8 cellular contexts compared by ENCODE assay signal in genomic region chr7:100428967-100429636, GRCh38. TPM values are rescaled to one million over a fixed set of nuclear protein-coding genes. Genes with fewer than 3 reads are reported as not detected.
DNase-seq lines count a peak whose midpoint lies in the region; ATAC-seq and TF ChIP-seq lines count a peak whose summit lies in the region.

No MANE protein-coding gene starts in this region.

- peaks cover 35% of the 10 kb centered on the region for H3K4me1 Mint-ChIP-seq in activated naive CD8-positive, alpha-beta T cell (ENCODE audit: low read depth)

- peak; percentile 44 for TF ChIP-seq EP300 in suprapubic skin (IDR thresholded peaks at IDR 0.05)

- WGBS in suprapubic skin: under 1% methylated on average over 37 of the region's 40 CpGs

- TF ChIP-seq POLR2A in suprapubic skin (IDR thresholded peaks at IDR 0.05): peak; percentile 37 to 86

- H3K4me3 Mint-ChIP-seq in activated naive CD8-positive, alpha-beta T cell: peak overlapping the region; percentile 100

- peaks cover 14% of the 10 kb centered on the region for H3K36me3 ChIP-seq in suprapubic skin

- H3K9me3 ChIP-seq in suprapubic skin: no peaks in the 10 kb centered on the region

- peak in 1 of 2 donors; percentile 14 for TF ChIP-seq CTCF in suprapubic skin (IDR thresholded peaks at IDR 0.05)

- H3K36me3 Mint-ChIP-seq in activated naive CD8-positive, alpha-beta T cell: peaks cover 8% of the 10 kb centered on the region

- DNase-seq in GM04503 (ENCODE audit: low read depth) (peak; percentile 89), NCI-H1092 treated with DMSO at 0.1 percent for 48 hours (lab: John Stamatoyannopoulos, UW) (peak; percentile 100), glomerular endothelial cell (ENCODE audit: extremely low read depth, low read depth, low spot score) (peak; percentile 97), nucleus accumbens (lab: John Stamatoyannopoulos, UW) (peak; percentile 93 to 100 (median 98)), suprapubic skin (ENCODE audit: low spot score in 2 of 2) (peak; percentile 100)

- H3K27me3 Mint-ChIP-seq in activated naive CD8-positive, alpha-beta T cell: no peaks in the 10 kb centered on the region

- H3K4me1 ChIP-seq in suprapubic skin: peaks cover 41% of the 10 kb centered on the region

- no peaks in the 10 kb centered on the region for H3K27me3 ChIP-seq in suprapubic skin

- ATAC-seq in HG02588 (IDR thresholded peaks at IDR 0.05; ENCODE audit: unreplicated experiment) (peak; percentile 52), SK-N-SH treated with all-trans-retinoic acid at 6 μM for 48 hours (peak; percentile 69)

- no peaks in the 10 kb centered on the region for H3K9me3 Mint-ChIP-seq in activated naive CD8-positive, alpha-beta T cell (ENCODE audit: low read depth)

- H3K4me3 ChIP-seq in suprapubic skin: peak overlapping the region; percentile 96

- peak overlapping the region; percentile 100 for H3K27ac Mint-ChIP-seq in activated naive CD8-positive, alpha-beta T cell

- peak overlapping the region; percentile 97 for H3K27ac ChIP-seq in suprapubic skin

TF ChIP-seq in SK-N-SH treated with all-trans-retinoic acid at 6 μM for 48 hours, 23 proteins besides CTCF, POLR2A, EP300 and RAD21:
- TF ChIP-seq PPARA (CRISPR knock-in tag; IDR thresholded peaks at IDR 0.05; ENCODE audit: borderline replicate concordance) (no peak), ZNF8 (CRISPR knock-in tag; IDR thresholded peaks at IDR 0.05) (peak; percentile 11; the same call in 1 of the 2 replicates), POU6F1 (CRISPR knock-in tag; IDR thresholded peaks at IDR 0.05; ENCODE audit: borderline replicate concordance, low read depth) (0 out of 2 replicates have a peak, but pooled peaks have one; percentile 40), ZNF565 (CRISPR knock-in tag; conservative IDR thresholded peaks at IDR 0.05; ENCODE audit: low read depth) (peak; percentile 71; the same call in 1 of the 2 replicates), ARNTL (CRISPR knock-in tag; IDR thresholded peaks at IDR 0.05; ENCODE audit: borderline replicate concordance, low read depth) (0 out of 2 replicates have a peak, but pooled peaks have one; percentile 62), SNAI2 (CRISPR knock-in tag; IDR thresholded peaks at IDR 0.05) (no peak), OSR1 (CRISPR knock-in tag; IDR thresholded peaks at IDR 0.05) (no peak)
- TF ChIP-seq, protein P1, sequence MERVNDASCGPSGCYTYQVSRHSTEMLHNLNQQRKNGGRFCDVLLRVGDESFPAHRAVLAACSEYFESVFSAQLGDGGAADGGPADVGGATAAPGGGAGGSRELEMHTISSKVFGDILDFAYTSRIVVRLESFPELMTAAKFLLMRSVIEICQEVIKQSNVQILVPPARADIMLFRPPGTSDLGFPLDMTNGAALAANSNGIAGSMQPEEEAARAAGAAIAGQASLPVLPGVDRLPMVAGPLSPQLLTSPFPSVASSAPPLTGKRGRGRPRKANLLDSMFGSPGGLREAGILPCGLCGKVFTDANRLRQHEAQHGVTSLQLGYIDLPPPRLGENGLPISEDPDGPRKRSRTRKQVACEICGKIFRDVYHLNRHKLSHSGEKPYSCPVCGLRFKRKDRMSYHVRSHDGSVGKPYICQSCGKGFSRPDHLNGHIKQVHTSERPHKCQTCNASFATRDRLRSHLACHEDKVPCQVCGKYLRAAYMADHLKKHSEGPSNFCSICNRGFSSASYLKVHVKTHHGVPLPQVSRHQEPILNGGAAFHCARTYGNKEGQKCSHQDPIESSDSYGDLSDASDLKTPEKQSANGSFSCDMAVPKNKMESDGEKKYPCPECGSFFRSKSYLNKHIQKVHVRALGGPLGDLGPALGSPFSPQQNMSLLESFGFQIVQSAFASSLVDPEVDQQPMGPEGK (CRISPR knock-in tag; IDR thresholded peaks at IDR 0.05; ENCODE audit: borderline replicate concordance): peak; percentile 69
- TF ChIP-seq, protein P2, sequence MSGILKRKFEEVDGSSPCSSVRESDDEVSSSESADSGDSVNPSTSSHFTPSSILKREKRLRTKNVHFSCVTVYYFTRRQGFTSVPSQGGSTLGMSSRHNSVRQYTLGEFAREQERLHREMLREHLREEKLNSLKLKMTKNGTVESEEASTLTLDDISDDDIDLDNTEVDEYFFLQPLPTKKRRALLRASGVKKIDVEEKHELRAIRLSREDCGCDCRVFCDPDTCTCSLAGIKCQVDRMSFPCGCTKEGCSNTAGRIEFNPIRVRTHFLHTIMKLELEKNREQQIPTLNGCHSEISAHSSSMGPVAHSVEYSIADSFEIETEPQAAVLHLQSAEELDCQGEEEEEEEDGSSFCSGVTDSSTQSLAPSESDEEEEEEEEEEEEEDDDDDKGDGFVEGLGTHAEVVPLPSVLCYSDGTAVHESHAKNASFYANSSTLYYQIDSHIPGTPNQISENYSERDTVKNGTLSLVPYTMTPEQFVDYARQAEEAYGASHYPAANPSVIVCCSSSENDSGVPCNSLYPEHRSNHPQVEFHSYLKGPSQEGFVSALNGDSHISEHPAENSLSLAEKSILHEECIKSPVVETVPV (CRISPR knock-in tag; IDR thresholded peaks at IDR 0.05): peak; percentile 56; the same call in 1 of the 2 replicates
TF ChIP-seq in SK-N-SH treated with all-trans-retinoic acid at 6 μM for 48 hours: peak in this region for 6.

RNA-seq across cellular contexts. Expression of gene MEPCE, which starts 0.5 kb away (rescaled TPM):
- 32.9 and 41.1 TPM in 2 replicates for total RNA-seq in glomerular endothelial cell
- 10 to 100 TPM; 38.5 to 50.4 (median 39.6) TPM for total RNA-seq in suprapubic skin

RNA-seq across cellular contexts. Expression of gene ZCWPW1, which starts 0.6 kb away (rescaled TPM):
- 0.78 and 4.5 TPM in 2 replicates for total RNA-seq in glomerular endothelial cell
- total RNA-seq in suprapubic skin: 1 to 10 TPM; 2.2 to 9.4 (median 4.8) TPM

RNA-seq across cellular contexts. Expression of gene PPP1R35, which starts 7.2 kb away (rescaled TPM):
- total RNA-seq in glomerular endothelial cell (31.7 and 42.9 TPM in 2 replicates), suprapubic skin (10 to 100 TPM; 18.2 to 35.6 (median 27.0) TPM)

RNA-seq across cellular contexts. Expression of gene SPACDR, which starts 35.0 kb away (rescaled TPM):
- 1.0 TPM in 1 of 2 replicates, not detected in the other for total RNA-seq in glomerular endothelial cell
- total RNA-seq in suprapubic skin: under 1 TPM in 1 of 4 donors, not detected in 3; 0.53 TPM

RNA-seq across cellular contexts. Expression of gene TSC22D4, which starts 49.9 kb away (rescaled TPM):
- total RNA-seq in glomerular endothelial cell (66.1 and 75.2 TPM in 2 replicates), suprapubic skin (10 to 100 TPM; 52.7 to 67.2 (median 57.3) TPM)

Comparison
In these comparisons a context has a peak if more than half of its experiments do, and no peak if none do; other contexts are left out.
1. Peak in every context shown above with its lines: DNase-seq, ATAC-seq, H3K4me3 ChIP-seq and H3K27ac ChIP-seq.